ENCODE assay signal across 8 cellular contexts in genomic region chr17:39769974-39770587, GRCh38. TPM values are rescaled to one million over a fixed set of nuclear protein-coding genes. Genes with fewer than 3 reads are reported as not detected.
DNase-seq lines count a peak whose midpoint lies in the region; ATAC-seq and TF ChIP-seq lines count a peak whose summit lies in the region.
"Had no signal": no experiment of that assay in that cellular context is flagged by ENCODE, and none has a peak within 500 bp of the region (broad histone marks: within the 10 kb centered on the region; RNA-seq: fewer than 3 reads in every experiment).

No MANE protein-coding gene starts in this region.

- no peak for TF ChIP-seq CTCF in neural progenitor cell (IDR thresholded peaks at IDR 0.05)

- no peak overlapping the region for H3K9ac ChIP-seq in neural progenitor cell

- H3K4me1 ChIP-seq in neural progenitor cell, result no peaks in the 10 kb centered on the region

- peak overlapping the region; percentile 86 for H3K27ac Mint-ChIP-seq in activated naive CD4-positive, alpha-beta T cell treated with anti-CD3 and anti-CD28 coated beads for 36 hours
- no peak overlapping the region for H3K27ac Mint-ChIP-seq in neural progenitor cell

- peak; percentile 73 for DNase-seq in NCI-H748 (lab: John Stamatoyannopoulos, UW; ENCODE audit: unreplicated experiment)
- DNase-seq in activated naive CD4-positive, alpha-beta T cell treated with anti-CD3 and anti-CD28 coated beads for 36 hours, result peak; percentile 86
- DNase-seq in stimulated activated CD4-positive, alpha-beta T cell treated with anti-CD3 and anti-CD28 coated beads, Interleukin-4, amount 100 ng/mL, for 1 hour, result peak; percentile 39
- DNase-seq in dedifferentiated amniotic fluid mesenchymal stem cell (ENCODE audit: extremely low spot score), result no peak
- DNase-seq in neural progenitor cell (ENCODE audit: low spot score), result no peak

- H3K27me3 Mint-ChIP-seq in activated naive CD4-positive, alpha-beta T cell treated with anti-CD3 and anti-CD28 coated beads for 36 hours (ENCODE audit: low read depth), result no peaks in the 10 kb centered on the region
- H3K27me3 Mint-ChIP-seq in neural progenitor cell (ENCODE audit: insufficient read depth, low read depth), result peaks cover 5% of the 10 kb centered on the region

- H3K4me2 ChIP-seq in neural progenitor cell, result no peak overlapping the region

- no peaks in the 10 kb centered on the region for H3K27me3 ChIP-seq in neural progenitor cell

- no peaks in the 10 kb centered on the region for H3K9me3 ChIP-seq in neural progenitor cell (ENCODE audit: low read depth)

- CTCF ChIA-PET in activated naive CD4-positive, alpha-beta T cell treated with anti-CD3 and anti-CD28 coated beads for 36 hours (lab: Charles Lee), result interaction anchor here (0.6 to 1.4 kb wide), 7 partner anchors 10 to 148 kb away, joined by 3 to 7 read pairs (median 4); no protein-coding TSS in a partner anchor

- no peaks in the 10 kb centered on the region for H3K9me3 Mint-ChIP-seq in activated naive CD4-positive, alpha-beta T cell treated with anti-CD3 and anti-CD28 coated beads for 36 hours
- H3K9me3 Mint-ChIP-seq in neural progenitor cell, result no peaks in the 10 kb centered on the region
- H3K9me3 Mint-ChIP-seq: neural crest cell had no signal

- H3K79me2 ChIP-seq in neural progenitor cell (ENCODE audit: low read depth), result no peaks in the 10 kb centered on the region

- no peak overlapping the region for H3K4me3 ChIP-seq in neural progenitor cell

- H2AFZ ChIP-seq in neural progenitor cell (replicated peaks), result no peak overlapping the region

- no peak overlapping the region for H3K4me3 Mint-ChIP-seq in activated naive CD4-positive, alpha-beta T cell treated with anti-CD3 and anti-CD28 coated beads for 36 hours
- H3K4me3 Mint-ChIP-seq in neural progenitor cell, result no peak overlapping the region
- H3K4me3 Mint-ChIP-seq: neural crest cell had no signal

- peak; percentile 43 for ATAC-seq in GM18873 (IDR thresholded peaks at IDR 0.05; ENCODE audit: low FRiP score, unreplicated experiment)
- peak; percentile 46 for ATAC-seq in HG03060 (IDR thresholded peaks at IDR 0.05; ENCODE audit: low read depth, unreplicated experiment)

- intact Hi-C loops in activated naive CD4-positive, alpha-beta T cell treated with anti-CD3 and anti-CD28 coated beads for 36 hours (cut with micrococcal nuclease), result loop anchor here (1.0 to 10.0 kb wide), 13 partner anchors 8 to 1068 kb away; partner anchors contain the start of genes CDC6, FBXL20, LRRC3C and NR1D1

- no peak overlapping the region for H3K27ac ChIP-seq in neural progenitor cell

- no peaks in the 10 kb centered on the region for H3K36me3 ChIP-seq in neural progenitor cell

- no peaks in the 10 kb centered on the region for H4K20me1 ChIP-seq in neural progenitor cell (ENCODE audit: low read depth)

- no peaks in the 10 kb centered on the region for H3F3A ChIP-seq in neural progenitor cell (ENCODE audit: low read depth)

- peaks cover 44% of the 10 kb centered on the region for H3K36me3 Mint-ChIP-seq in activated naive CD4-positive, alpha-beta T cell treated with anti-CD3 and anti-CD28 coated beads for 36 hours (ENCODE audit: low read depth)
- H3K36me3 Mint-ChIP-seq in neural progenitor cell, result no peaks in the 10 kb centered on the region

- peaks cover 88% of the 10 kb centered on the region for H3K4me1 Mint-ChIP-seq in activated naive CD4-positive, alpha-beta T cell treated with anti-CD3 and anti-CD28 coated beads for 36 hours (ENCODE audit: low read depth)
- peaks cover 3% of the 10 kb centered on the region for H3K4me1 Mint-ChIP-seq in neural progenitor cell

RNA-seq across cellular contexts. Expression of gene GRB7, which starts 32.3 kb away (rescaled TPM):
- 1 to 10 TPM; 2.0 to 2.1 TPM for total RNA-seq in activated naive CD4-positive, alpha-beta T cell treated with anti-CD3 and anti-CD28 coated beads for 36 hours
- 6.0 and 8.0 TPM in 2 replicates for total RNA-seq in neural progenitor cell (ENCODE audit: low replicate concordance)
- total RNA-seq: neural crest cell had no signal

RNA-seq across cellular contexts. Expression of gene MIEN1, which starts 39.7 kb away (rescaled TPM):
- total RNA-seq in activated naive CD4-positive, alpha-beta T cell treated with anti-CD3 and anti-CD28 coated beads for 36 hours, result 10 to 100 TPM; 35.2 to 36.5 TPM
- 20.1 and 27.6 TPM in 2 replicates for total RNA-seq in neural progenitor cell (ENCODE audit: low replicate concordance)

Comparison
In these comparisons a context has a peak if more than half of its experiments do, and no peak if none do; other contexts are left out.
1. DNase-seq: peak in NCI-H748 (single experiment), activated naive CD4-positive, alpha-beta T cell treated with anti-CD3 and anti-CD28 coated beads for 36 hours (single experiment) and stimulated activated CD4-positive, alpha-beta T cell treated with anti-CD3 and anti-CD28 coated beads, Interleukin-4, amount 100 ng/mL, for 1 hour (single experiment); none in dedifferentiated amniotic fluid mesenchymal stem cell (single experiment) and neural progenitor cell (single experiment).